ENCODE assay signal across 9 cellular contexts in the genomic region with DNA sequence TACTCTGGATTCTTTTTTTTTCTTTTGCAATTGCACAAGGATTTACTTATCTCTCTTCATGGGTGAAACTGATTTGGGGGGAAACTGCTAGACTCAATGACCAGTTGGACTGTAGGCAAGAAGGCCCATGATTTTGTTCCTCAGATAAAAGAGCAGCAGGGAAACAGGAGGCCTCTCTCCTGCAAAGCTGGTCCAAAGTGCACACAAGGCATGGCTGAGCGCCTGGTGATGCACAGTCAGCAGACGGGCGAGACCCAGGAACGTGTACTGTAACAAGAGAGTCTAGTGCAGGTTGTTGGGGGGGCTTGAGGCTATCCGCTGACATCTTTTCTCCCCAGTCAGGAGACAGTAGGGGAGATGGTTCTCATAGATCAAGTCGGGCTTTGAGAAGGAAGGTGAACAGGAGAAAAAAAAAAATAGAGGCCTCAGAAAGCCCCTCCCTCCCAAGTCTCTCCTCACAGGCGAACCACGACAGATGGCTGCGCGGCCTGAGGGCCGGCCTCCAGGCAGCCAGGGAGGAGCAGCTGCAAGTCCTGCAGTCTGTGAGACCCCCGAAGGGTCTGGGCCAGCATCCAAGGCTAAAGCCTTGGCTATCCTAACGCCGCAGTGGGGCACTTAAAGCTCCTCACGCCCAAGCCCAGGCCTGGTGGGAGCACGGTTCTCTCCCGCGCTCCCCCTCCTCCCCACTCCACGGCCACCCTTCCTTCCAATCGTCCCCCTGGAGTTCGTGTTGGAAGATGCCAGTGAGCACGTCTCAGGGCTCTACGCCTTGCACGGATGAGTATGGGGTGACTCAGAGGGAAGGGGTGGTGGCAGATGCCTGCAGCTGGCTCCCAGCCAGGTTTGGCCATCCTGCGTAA.
DNase-seq lines count a peak whose midpoint lies in the region; ATAC-seq and TF ChIP-seq lines count a peak whose summit lies in the region.
"Had no signal": no experiment of that assay in that cellular context is flagged by ENCODE, and none has a peak within 500 bp of the region (broad histone marks: within the 10 kb centered on the region; RNA-seq: fewer than 3 reads in every experiment).

No MANE protein-coding gene starts in this region.

- TF ChIP-seq CTCF in epithelial cell of proximal tubule (conservative IDR thresholded peaks at IDR 0.05; ENCODE audit: low read depth, low read length), result no peak

- peak; percentile 78 for DNase-seq in H4 (ENCODE audit: low spot score)
- DNase-seq in NCI-H524 treated with DMSO at 0.1 percent for 48 hours (lab: John Stamatoyannopoulos, UW), result peak; percentile 65
- peak; percentile 35 for DNase-seq in epithelial cell of proximal tubule (ENCODE audit: low read depth)
- peak; percentile 59 for DNase-seq in skeletal muscle cell (ENCODE audit: low read depth)
- DNase-seq in GM19238 (ENCODE audit: insufficient read length, low spot score), result no peak
- DNase-seq: brain microvascular endothelial cell had no signal

- H3K4me3 ChIP-seq in epithelial cell of proximal tubule (ENCODE audit: low read depth, low read length) (no peak overlapping the region), skeletal muscle cell (ENCODE audit: low read depth, low read length) (no peak overlapping the region)
- H3K4me3 ChIP-seq: SK-N-MC had no signal

- ATAC-seq in GM19395 (IDR thresholded peaks at IDR 0.05; ENCODE audit: unreplicated experiment), result no peak
- ATAC-seq in GM18517 (IDR thresholded peaks at IDR 0.05; ENCODE audit: unreplicated experiment), result no peak
